ENCODE assay signal across 10 cellular contexts in the genomic region with DNA sequence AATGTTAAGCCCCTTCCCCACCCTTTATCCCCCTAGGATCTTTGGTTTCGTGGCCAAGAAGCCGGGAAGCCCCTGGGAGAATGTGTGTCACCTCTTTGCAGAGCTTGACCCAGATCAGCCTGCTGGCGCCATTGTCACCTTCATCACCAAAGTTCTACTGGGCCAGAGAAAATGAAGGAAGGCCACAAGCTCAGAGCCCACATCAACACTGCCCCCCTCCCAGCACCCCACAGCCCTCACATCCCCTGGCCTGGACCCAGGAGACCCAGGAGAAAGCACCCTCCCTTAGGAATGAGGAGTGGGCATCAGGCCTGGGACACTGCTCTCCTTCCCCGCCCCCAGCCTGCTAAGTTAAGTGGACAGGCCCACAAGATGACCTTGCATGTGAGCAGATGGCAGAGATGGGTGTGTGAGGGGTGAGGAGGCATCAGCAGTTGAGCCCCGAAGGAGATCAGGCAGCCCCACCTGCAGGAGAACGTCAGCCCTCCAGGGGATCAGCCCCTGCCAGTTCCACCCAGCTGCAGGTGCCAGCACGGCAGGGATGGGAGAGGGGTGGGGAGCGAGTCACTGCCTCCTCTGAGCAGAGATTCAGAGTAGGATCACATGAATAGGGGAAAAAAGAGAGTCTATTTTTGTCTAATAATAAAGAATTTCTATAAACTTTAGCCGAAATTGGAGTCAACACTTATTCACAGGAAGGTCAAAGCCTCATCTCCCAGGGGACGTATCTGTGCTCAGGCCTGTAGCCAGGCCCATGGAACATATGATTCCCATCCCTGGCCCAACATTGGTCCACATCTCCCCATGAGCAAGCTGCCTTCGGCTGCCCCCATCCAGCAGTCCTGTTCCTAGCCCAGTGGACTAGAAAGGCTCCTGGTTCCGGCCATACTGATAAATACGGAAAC. TPM values are rescaled to one million over a fixed set of nuclear protein-coding genes. Genes with fewer than 3 reads are reported as not detected.
DNase-seq lines count a peak whose midpoint lies in the region; ATAC-seq and TF ChIP-seq lines count a peak whose summit lies in the region.
"Had no signal": no experiment of that assay in that cellular context is flagged by ENCODE, and none has a peak within 500 bp of the region (broad histone marks: within the 10 kb centered on the region; RNA-seq: fewer than 3 reads in every experiment).

No MANE protein-coding gene starts in this region.

- H3K27me3 ChIP-seq in sigmoid colon, result no peaks in the 10 kb centered on the region

- peaks cover 3 to 90% (median 21%) of the 10 kb centered on the region in 4 donors for H3K36me3 ChIP-seq in sigmoid colon

- H3K9me3 ChIP-seq in sigmoid colon, result no peaks in the 10 kb centered on the region

- TF ChIP-seq EP300 in sigmoid colon (IDR thresholded peaks at IDR 0.05), result no peak

- ATAC-seq in Right ventricle myocardium inferior, result peak; percentile 43

- H3K27ac ChIP-seq in RWPE1, result peak overlapping the region; percentile 97
- peak overlapping the region; percentile 64 to 83 (median 66) for H3K27ac ChIP-seq in sigmoid colon

- no peak overlapping the region for H3K4me3 ChIP-seq in sigmoid colon

- TF ChIP-seq CTCF in RWPE1 (conservative IDR thresholded peaks at IDR 0.05; ENCODE audit: low read depth) (no peak), sigmoid colon (IDR thresholded peaks at IDR 0.05) (no peak)

- CTCF ChIA-PET in RWPE1 (lab: Yijun Ruan, JAX), result interaction anchor here (0.8 to 7.5 kb wide), 3 partner anchors 10 to 116 kb away, joined by 3 to 132 read pairs (median 6); a partner anchor contains a TSS

- peaks cover 0 to 71% (median 51%) of the 10 kb centered on the region in 4 donors for H3K4me1 ChIP-seq in sigmoid colon

- WGBS in sigmoid colon, 2 donors, result 72 to 79% methylated on average over 13 of the region's 13 CpGs

- POLR2A ChIA-PET in RWPE1 (lab: Yijun Ruan, JAX; ENCODE audit: low non-redundant PET), result no interaction called here

- TF ChIP-seq POLR2A in sigmoid colon (IDR thresholded peaks at IDR 0.05), result no peak

- DNase-seq in COR-L47 (lab: John Stamatoyannopoulos, UW) (peak; percentile 82), RWPE1 (ENCODE audit: low spot score) (no peak), Right ventricle myocardium inferior (ENCODE audit: missing footprints) (no peak), sigmoid colon (peak; percentile 92), DMS153 (lab: John Stamatoyannopoulos, UW) (no peak), dermis blood vessel endothelial cell (no peak), GOT3 (lab: John Stamatoyannopoulos, UW) (no peak), SW 1271 (lab: John Stamatoyannopoulos, UW) (no peak)
- DNase-seq: activated CD4-positive, alpha-beta T cell treated with anti-CD3 and anti-CD28 coated beads, Interleukin-2, amount 50 U/mL, for 48 hours; EL had no signal

- intact Hi-C loops in Right ventricle myocardium inferior (cut with DNase I), result loop anchor here (1.0 kb wide), 1 partner anchor 12 kb away; no protein-coding TSS in a partner anchor
- intact Hi-C loops in sigmoid colon (cut with DNase I), result no loop called here

RNA-seq across cellular contexts. Expression of a gene that starts 14.1 kb away (rescaled TPM):
- total RNA-seq in Right ventricle myocardium inferior (122 TPM), sigmoid colon (100 to 1,000 TPM; 109 to 117 (median 113) TPM), dermis blood vessel endothelial cell (56.2 and 56.5 TPM in 2 replicates)
- 10 to 100 TPM; 12.5 to 60.1 (median 47.4) TPM for polyA plus RNA-seq in sigmoid colon

RNA-seq across cellular contexts. Expression of a gene that starts 15.2 kb away (rescaled TPM):
- total RNA-seq in Right ventricle myocardium inferior (41.0 TPM), sigmoid colon (10 to 100 TPM; 31.9 to 41.4 (median 35.7) TPM), dermis blood vessel endothelial cell (13.1 and 16.5 TPM in 2 replicates)
- polyA plus RNA-seq in sigmoid colon, result 10 to 100 TPM; 20.1 to 33.4 (median 27.0) TPM

RNA-seq across cellular contexts. Expression of a gene that starts 33.5 kb away (rescaled TPM):
- total RNA-seq in Right ventricle myocardium inferior (54.3 TPM), sigmoid colon (100 to 1,000 TPM; 127 to 444 (median 384) TPM), dermis blood vessel endothelial cell (4.9 and 7.0 TPM in 2 replicates)
- polyA plus RNA-seq in sigmoid colon, result 100 to 1,000 TPM in 1 of 3 donors, 10 to 100 TPM in 1, 1 to 10 TPM in 1; 3.0 to 133 (median 35.9) TPM

RNA-seq across cellular contexts. Expression of a gene that starts 39.3 kb away (rescaled TPM):
- total RNA-seq in Right ventricle myocardium inferior (not detected), sigmoid colon (under 1 TPM in 2 of 4 donors, not detected in 2; 0.41 to 0.55 TPM), dermis blood vessel endothelial cell (not detected in 2 replicates)
- polyA plus RNA-seq in sigmoid colon, result under 1 TPM in 1 of 3 donors, not detected in 2; 0.09 TPM

RNA-seq across cellular contexts. Expression of a gene that starts 57.7 kb away (rescaled TPM):
- 416 TPM for total RNA-seq in Right ventricle myocardium inferior
- total RNA-seq in sigmoid colon, result 100 to 1,000 TPM; 475 to 575 (median 524) TPM
- polyA plus RNA-seq in sigmoid colon, result 100 to 1,000 TPM; 136 to 233 (median 218) TPM
- total RNA-seq in dermis blood vessel endothelial cell, result 1,240 and 1,351 TPM in 2 replicates

Comparison
In these comparisons a context has a peak if more than half of its experiments do, and no peak if none do; other contexts are left out.
1. DNase-seq: peak in COR-L47 (single experiment) and sigmoid colon (single experiment); none in RWPE1 (single experiment), Right ventricle myocardium inferior (single experiment), DMS153 (single experiment), dermis blood vessel endothelial cell (single experiment), GOT3 (single experiment) and SW 1271 (0 of 2).